ENCODE assay signal across 15 cellular contexts in the genomic region with DNA sequence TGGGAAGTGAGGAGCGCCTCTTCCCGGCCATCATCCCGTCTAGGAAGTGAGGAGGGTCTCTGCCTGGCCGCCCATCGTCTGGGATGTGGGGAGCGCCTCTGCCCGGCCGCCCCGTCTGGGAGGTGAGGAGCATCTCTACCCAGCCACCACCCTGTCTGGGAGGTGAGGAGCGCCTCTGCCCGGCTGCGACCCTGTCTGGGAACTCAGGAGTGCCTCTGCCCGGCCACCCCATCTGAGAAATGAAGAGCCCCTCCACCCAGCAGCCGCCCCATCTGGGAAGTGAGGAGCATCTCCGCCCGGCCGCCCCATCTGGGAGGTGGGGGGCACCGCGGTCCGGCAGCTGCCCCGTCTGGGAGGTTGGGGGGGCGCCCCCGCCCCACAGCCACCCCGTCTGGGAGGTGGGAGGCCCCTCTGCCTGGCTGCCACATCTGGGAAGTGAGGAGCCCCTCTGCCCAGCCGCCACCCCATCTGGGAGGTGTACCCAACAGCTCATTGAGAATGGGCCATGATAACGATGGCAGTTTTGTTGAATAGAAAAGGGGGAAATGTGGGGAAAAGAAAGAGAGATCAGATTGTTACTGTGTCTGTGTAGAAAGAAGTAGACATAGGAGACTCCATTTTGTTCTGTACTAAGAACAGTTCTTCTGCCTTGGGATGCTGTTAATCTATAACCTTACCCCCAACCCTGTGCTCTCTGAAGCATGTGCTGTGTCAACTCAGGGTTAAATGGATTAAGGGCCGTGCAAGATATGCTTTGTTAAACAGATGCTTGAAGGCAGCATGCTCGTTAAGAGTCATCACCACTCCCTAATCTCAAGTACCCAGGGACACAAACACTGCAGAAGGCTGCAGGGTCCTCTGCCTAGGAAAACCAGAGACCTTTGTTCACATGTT. TPM values are rescaled to one million over a fixed set of nuclear protein-coding genes. Genes with fewer than 3 reads are reported as not detected.
DNase-seq lines count a peak whose midpoint lies in the region; ATAC-seq, FAIRE-seq and TF ChIP-seq lines count a peak whose summit lies in the region.
"Not testable (repeated sequence)": the region's sequence is repeated elsewhere in the genome, so short reads cannot be mapped to it uniquely, and the experiment has no call there.
"Had no signal": no experiment of that assay in that cellular context is flagged by ENCODE, and none has a peak within 500 bp of the region (broad histone marks: within the 10 kb centered on the region; RNA-seq: fewer than 3 reads in every experiment).

No MANE protein-coding gene starts in this region.

- POLR2A ChIA-PET in A549 (lab: Yijun Ruan, JAX): not testable (repeated sequence)

- H3K27me3 ChIP-seq in esophagus muscularis mucosa, left lung, upper lobe of right lung: not testable (repeated sequence)

- H3K4me1 ChIP-seq in A549: peaks cover 38% of the 10 kb centered on the region
- H3K4me1 ChIP-seq in esophagus muscularis mucosa, left lung: not testable (repeated sequence)
- H3K4me1 ChIP-seq in upper lobe of right lung: peaks cover 12% of the 10 kb centered on the region

- 0 out of 3 replicates have a peak overlapping the region, but pooled peaks have one; percentile 15 for H3K4me2 ChIP-seq in A549

- not testable (repeated sequence) for DNase-seq in A549 (ENCODE audit: low read depth in 1 of 2, low spot score in 1 of 2); upper lobe of right lung
- DNase-seq in NCI-H82 treated with DMSO at 0.1 percent for 48 hours (lab: John Stamatoyannopoulos, UW; ENCODE audit: unreplicated experiment): peak; percentile 0
- peak; percentile 14 for DNase-seq in SK-N-DZ (ENCODE audit: low spot score)
- peak; percentile 47 for DNase-seq in esophagus muscularis mucosa (ENCODE audit: extremely low spot score)
- peak; percentile 5 for DNase-seq in kidney glomerular epithelial cell (lab: John Stamatoyannopoulos, UW)
- peak in 1 of 2 donors; percentile 67 for DNase-seq in left lung
- DNase-seq in renal cortical epithelial cell (ENCODE audit: low read depth): peak; percentile 57

- CTCF ChIA-PET in A549 (lab: Yijun Ruan, JAX): interaction anchor here (3.6 kb wide), 1 partner anchor 109 kb away, joined by 11 read pairs; no protein-coding TSS in a partner anchor

- not testable (repeated sequence) for ATAC-seq in A549
- ATAC-seq in left lung: peak; percentile 58
- ATAC-seq in upper lobe of right lung: peak; percentile 17

- TF ChIP-seq RAD21 in A549 (conservative IDR thresholded peaks at IDR 0.05 in 1 of 2, IDR thresholded peaks at IDR 0.05 in 1 of 2): not testable (repeated sequence)

- 69% methylated on average over 15 of the region's 28 CpGs for WGBS in A549 (ENCODE audit: missing lambda C conversion rate)
- WGBS in esophagus muscularis mucosa: 85% methylated on average over 13 of the region's 28 CpGs

- peak overlapping the region in 1 of 2 experiments; percentile 78; a peak in 3 of 6 replicates for H3K27ac ChIP-seq in A549
- H3K27ac ChIP-seq in esophagus muscularis mucosa (replicated peaks in 1 of 4); left lung; upper lobe of right lung: not testable (repeated sequence)

- not testable (repeated sequence) for H3K9me3 ChIP-seq in A549, esophagus muscularis mucosa, upper lobe of right lung
- H3K9me3 ChIP-seq in left lung: peaks cover 0 to 13% of the 10 kb centered on the region in 2 donors

- H3K36me3 ChIP-seq in esophagus muscularis mucosa, left lung, upper lobe of right lung: not testable (repeated sequence)

- not testable (repeated sequence) for TF ChIP-seq POLR2A in A549 (IDR thresholded peaks at IDR 0.05; ENCODE audit: low read length); esophagus muscularis mucosa (IDR thresholded peaks at IDR 0.05; ENCODE audit: low read depth)

- not testable (repeated sequence) for FAIRE-seq in A549 (lab: Jason Lieb, UNC)

- not testable (repeated sequence) for H3K4me3 ChIP-seq in A549, esophagus muscularis mucosa, left lung, upper lobe of right lung

- intact Hi-C loops in esophagus muscularis mucosa (cut with DNase I); left lung (cut with DNase I); upper lobe of right lung (cut with DNase I): not testable (repeated sequence)

- not testable (repeated sequence) for TF ChIP-seq CTCF in A549 (IDR thresholded peaks at IDR 0.05); esophagus muscularis mucosa (IDR thresholded peaks at IDR 0.05); left lung (IDR thresholded peaks at IDR 0.05); upper lobe of right lung (IDR thresholded peaks at IDR 0.05)

- TF ChIP-seq EP300 in A549 (IDR thresholded peaks at IDR 0.05); esophagus muscularis mucosa (IDR thresholded peaks at IDR 0.05): not testable (repeated sequence)

TF ChIP-seq in A549, 52 proteins besides CTCF, POLR2A, EP300 and RAD21:
- TF ChIP-seq ZNF302 (CRISPR knock-in tag; IDR thresholded peaks at IDR 0.05): peak; percentile 38; the same call in 1 of the 2 replicates

RNA-seq across cellular contexts. Expression of gene SDR9C7, which starts 54.7 kb away (rescaled TPM):
- polyA plus RNA-seq in A549 (2011; rRNA removed) (0.13 TPM in 1 of 2 replicates, not detected in the other), A549 (2017; fragmentation: RNase III; extraction: RNeasy Plus Mini Kit Qiagen cat#74134 plus additional on column Dnase treatment) (0.05 TPM in 1 of 3 replicates, not detected in the others)
- polyA plus RNA-seq in A549 (2012; cell fraction: cytosol; rRNA removed): 0.03 and 0.05 TPM in 2 replicates
- polyA plus RNA-seq in A549 (2012; cell fraction: nucleus; rRNA removed): 0.05 and 0.06 TPM in 2 replicates
- not detected in 2 replicates for polyA minus RNA-seq in A549 (2011; rRNA and poly(A)+ RNA removed)
- not detected in 2 replicates for polyA plus RNA-seq in SK-N-DZ (2014; cell fraction: cytosol; rRNA removed)
- 0.13 TPM in 1 of 2 replicates, not detected in the other for polyA plus RNA-seq in SK-N-DZ (2014; cell fraction: nucleus; rRNA removed)
- total RNA-seq in esophagus muscularis mucosa (under 1 TPM in 2 of 4 donors, not detected in 2; 0.40 to 0.42 TPM), left lung (not detected), renal cortical epithelial cell (not detected in 2 replicates), upper lobe of right lung (not detected)
- total RNA-seq: Calu3; CD4-positive, alpha-beta memory T cell; Daoy; G401; GM23338; H9 had no signal
- polyA plus RNA-seq: BJ; CD4-positive, alpha-beta memory T cell; GM23338 had no signal
